ENCODE assay signal across 2 cellular contexts in genomic region chr11:11250470-11250869, GRCh38.
TF ChIP-seq lines count a peak whose summit lies in the region.

No MANE protein-coding gene starts in this region.

TF ChIP-seq in IMR-90, 13 proteins besides CTCF, POLR2A, EP300 and RAD21:
- TF ChIP-seq CEBPB (IDR thresholded peaks at IDR 0.05; ENCODE audit: low read depth, low read length) = peak; percentile 78
- TF ChIP-seq CHD1 (IDR thresholded peaks at IDR 0.05; ENCODE audit: low read depth, low read length) = no peak
- peak; percentile 22; the same call in 1 of the 2 replicates for TF ChIP-seq BHLHE40 (IDR thresholded peaks at IDR 0.05; ENCODE audit: low read depth, low read length)

TF ChIP-seq in K562, 482 proteins besides CTCF, POLR2A, EP300 and RAD21:
- TF ChIP-seq CEBPZ (IDR thresholded peaks at IDR 0.05; ENCODE audit: borderline replicate concordance, low read depth, low read length) (no peak), CEBPG (CRISPR knock-in tag; IDR thresholded peaks at IDR 0.05) (no peak), CEBPG (tag; conservative IDR thresholded peaks at IDR 0.05 in 1 of 2, IDR thresholded peaks at IDR 0.05 in 1 of 2) (peak; percentile 11 to 61; a peak in 2 of 4 replicates), ATF3 (IDR thresholded peaks at IDR 0.05) (peak; percentile 45), ATF3 (CRISPR knock-in tag; conservative IDR thresholded peaks at IDR 0.05) (no peak)
